ENCODE assay signal across 43 cellular contexts in the genomic region with DNA sequence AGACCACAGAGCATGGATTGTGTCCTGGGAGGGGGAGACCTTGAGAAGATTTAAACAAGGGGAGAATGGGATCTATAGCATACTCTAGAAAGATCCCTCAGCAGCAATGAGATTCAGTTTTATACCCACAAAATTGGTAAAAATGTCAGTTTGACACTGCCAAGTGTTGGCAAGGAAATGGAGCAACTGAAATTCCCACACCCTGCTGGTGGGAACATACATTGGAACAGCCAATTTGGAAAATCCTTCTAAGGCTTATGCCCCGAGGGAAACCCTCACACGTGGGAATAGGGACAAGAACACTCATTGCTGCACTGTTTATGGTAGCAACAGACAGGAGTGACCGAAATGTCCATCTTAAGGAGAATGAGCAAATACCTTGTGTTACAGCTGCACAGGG. TPM values are rescaled to one million over a fixed set of nuclear protein-coding genes. Genes with fewer than 3 reads are reported as not detected.
"Had no signal": no experiment of that assay in that cellular context is flagged by ENCODE, and none has a peak within 500 bp of the region (broad histone marks: within the 10 kb centered on the region; RNA-seq: fewer than 3 reads in every experiment).

No MANE protein-coding gene starts in this region.

- H3K4me3 ChIP-seq: adrenal gland, ascending aorta, body of pancreas, breast epithelium, cardiac muscle cell had no signal

- H3K27ac Mint-ChIP-seq: activated naive CD4-positive, alpha-beta T cell treated with anti-CD3 and anti-CD28 coated beads for 36 hours; activated naive CD4-positive, alpha-beta T cell treated with anti-CD3 and anti-CD28 coated beads, Interleukin-2, amount 10 ng/mL, durations not matched to agents 7 days and 5 days; activated naive CD4-positive, alpha-beta T cell treated with anti-CD3 and anti-CD28 coated beads, Interleukin-2, amount 50 U/mL, for 24 hours; activated naive CD4-positive, alpha-beta T cell treated with anti-CD3 and anti-CD28 coated beads, Interleukin-2, amount 50 U/mL, for 72 hours; activated naive CD8-positive, alpha-beta T cell; activated naive CD8-positive, alpha-beta T cell treated with anti-CD3 and anti-CD28 coated beads for 36 hours; activated naive CD8-positive, alpha-beta T cell treated with anti-CD3 and anti-CD28 coated beads, Interleukin-2, amount 10 ng/mL, durations not matched to agents 7 days and 5 days; activated naive CD8-positive, alpha-beta T cell treated with anti-CD3 and anti-CD28 coated beads, Interleukin-2, amount 50 U/mL, for 24 hours; activated T-cell treated with anti-CD3 and anti-CD28 coated beads, Interleukin-2, amount 50 U/mL, for 24 hours; activated T-cell treated with anti-CD3 and anti-CD28 coated beads, Interleukin-2, amount 50 U/mL, for 72 hours; activated T-helper 1 cell treated with anti-CD3 and anti-CD28 coated beads, Interleukin-12 subunit alpha, Interleukin-12 subunit beta, Interleukin-2, Interleukin-4 antibody, amounts not matched to agents 30 ng/mL and 10 ng/mL and 1 ng/mL, durations not matched to agents 14 hours and 24 hours and 36 hours; activated T-helper 17 cell treated with anti-CD3 and anti-CD28 coated beads, Interleukin-2, amount 50 U/mL, for 72 hours; activated T-helper 2 cell treated with anti-CD3 and anti-CD28 coated beads, Interferon-gamma antibody, Interleukin-2, Interleukin-4, amounts not matched to agents 10 μg/mL and 5 μg/mL and 100 μg/mL, durations not matched to agents 14 hours and 24 hours and 36 hours; brain had no signal

- H3K36me3 Mint-ChIP-seq: activated naive CD4-positive, alpha-beta T cell treated with anti-CD3 and anti-CD28 coated beads, Interleukin-2, amount 10 ng/mL, durations not matched to agents 7 days and 5 days; activated naive CD4-positive, alpha-beta T cell treated with anti-CD3 and anti-CD28 coated beads, Interleukin-2, amount 50 U/mL, for 24 hours; activated naive CD4-positive, alpha-beta T cell treated with anti-CD3 and anti-CD28 coated beads, Interleukin-2, amount 50 U/mL, for 72 hours; activated naive CD8-positive, alpha-beta T cell; activated naive CD8-positive, alpha-beta T cell treated with anti-CD3 and anti-CD28 coated beads for 36 hours; activated naive CD8-positive, alpha-beta T cell treated with anti-CD3 and anti-CD28 coated beads, Interleukin-2, amount 10 ng/mL, durations not matched to agents 7 days and 5 days; brain had no signal

- H3K27me3 Mint-ChIP-seq: activated naive CD4-positive, alpha-beta T cell treated with anti-CD3 and anti-CD28 coated beads, Interleukin-2, amount 50 U/mL, for 24 hours; activated naive CD8-positive, alpha-beta T cell treated with anti-CD3 and anti-CD28 coated beads for 36 hours had no signal

- FAIRE-seq: astrocyte, bronchial epithelial cell had no signal

- H3K27ac ChIP-seq: adrenal gland, ascending aorta, brain microvascular endothelial cell, breast epithelium, cardiac muscle cell had no signal

- DNase-seq: activated effector memory CD4-positive, alpha-beta T cell treated with anti-CD3 and anti-CD28 coated beads, Interleukin-2, amount 50 U/mL, for 16 hours; activated effector memory CD4-positive, alpha-beta T cell treated with Interleukin-2 at 50 U/mL for 16 hours; activated gamma-delta T cell; activated gamma-delta T cell treated with Interleukin-2 at 50 U/mL for 16 hours; activated naive CD4-positive, alpha-beta T cell; activated naive CD4-positive, alpha-beta T cell treated with anti-CD3 and anti-CD28 coated beads for 36 hours; activated naive CD4-positive, alpha-beta T cell treated with anti-CD3 and anti-CD28 coated beads, Interleukin-2, amount 10 ng/mL, durations not matched to agents 7 days and 5 days; activated naive CD4-positive, alpha-beta T cell treated with anti-CD3 and anti-CD28 coated beads, Interleukin-2, amount 50 U/mL, for 16 hours; activated naive CD4-positive, alpha-beta T cell treated with Interleukin-2 at 50 U/mL for 16 hours; activated naive CD8-positive, alpha-beta T cell treated with anti-CD3 and anti-CD28 coated beads for 36 hours; activated naive CD8-positive, alpha-beta T cell treated with anti-CD3 and anti-CD28 coated beads, Interleukin-2, amount 10 ng/mL, durations not matched to agents 7 days and 5 days; activated naive CD8-positive, alpha-beta T cell treated with anti-CD3 and anti-CD28 coated beads, Interleukin-2, amount 50 U/mL, for 24 hours; activated T-cell treated with anti-CD3 and anti-CD28 coated beads, Interleukin-2, amount 50 U/mL, for 24 hours; activated T-cell treated with anti-CD3 and anti-CD28 coated beads, Interleukin-2, amount 50 U/mL, for 4 hours; activated T-cell treated with anti-CD3 and anti-CD28 coated beads, Interleukin-2, amount 50 U/mL, for 48 hours; activated T-cell treated with anti-CD3 and anti-CD28 coated beads, Interleukin-2, amount 50 U/mL, for 72 hours; adrenal gland; amniotic stem cell; amygdala; anterior cingulate cortex; aorta; brain microvascular endothelial cell; caudate nucleus; central memory CD4-positive, alpha-beta T cell; cerebellar nuclear complex had no signal

- H3K4me1 ChIP-seq: adrenal gland, ascending aorta, breast epithelium had no signal

- H3K9me3 Mint-ChIP-seq: activated naive CD4-positive, alpha-beta T cell treated with anti-CD3 and anti-CD28 coated beads for 36 hours; activated naive CD4-positive, alpha-beta T cell treated with anti-CD3 and anti-CD28 coated beads, Interleukin-2, amount 10 ng/mL, durations not matched to agents 7 days and 5 days; activated naive CD4-positive, alpha-beta T cell treated with anti-CD3 and anti-CD28 coated beads, Interleukin-2, amount 50 U/mL, for 24 hours; activated naive CD4-positive, alpha-beta T cell treated with anti-CD3 and anti-CD28 coated beads, Interleukin-2, amount 50 U/mL, for 72 hours; activated naive CD8-positive, alpha-beta T cell treated with anti-CD3 and anti-CD28 coated beads for 36 hours; activated naive CD8-positive, alpha-beta T cell treated with anti-CD3 and anti-CD28 coated beads, Interleukin-2, amount 10 ng/mL, durations not matched to agents 7 days and 5 days; activated naive CD8-positive, alpha-beta T cell treated with anti-CD3 and anti-CD28 coated beads, Interleukin-2, amount 50 U/mL, for 24 hours; activated T-cell treated with anti-CD3 and anti-CD28 coated beads, Interleukin-2, amount 50 U/mL, for 24 hours; activated T-cell treated with anti-CD3 and anti-CD28 coated beads, Interleukin-2, amount 50 U/mL, for 4 hours; activated T-cell treated with anti-CD3 and anti-CD28 coated beads, Interleukin-2, amount 50 U/mL, for 72 hours; activated T-helper 1 cell treated with anti-CD3 and anti-CD28 coated beads, Interleukin-12 subunit alpha, Interleukin-12 subunit beta, Interleukin-2, Interleukin-4 antibody, amounts not matched to agents 30 ng/mL and 10 ng/mL and 1 ng/mL, durations not matched to agents 14 hours and 24 hours and 36 hours; activated T-helper 17 cell treated with anti-CD3 and anti-CD28 coated beads, Interleukin-2, amount 50 U/mL, for 72 hours; activated T-helper 2 cell treated with anti-CD3 and anti-CD28 coated beads, Interferon-gamma antibody, Interleukin-2, Interleukin-4, amounts not matched to agents 10 μg/mL and 5 μg/mL and 100 μg/mL, durations not matched to agents 14 hours and 24 hours and 36 hours; central memory CD8-positive, alpha-beta T cell had no signal

- H3K27me3 ChIP-seq: ascending aorta, body of pancreas had no signal

- H3K9me3 ChIP-seq: adrenal gland, ascending aorta, body of pancreas, breast epithelium had no signal

- H3K4me3 Mint-ChIP-seq: activated naive CD4-positive, alpha-beta T cell treated with anti-CD3 and anti-CD28 coated beads for 36 hours; activated naive CD4-positive, alpha-beta T cell treated with anti-CD3 and anti-CD28 coated beads, Interleukin-2, amount 10 ng/mL, durations not matched to agents 7 days and 5 days; activated naive CD4-positive, alpha-beta T cell treated with anti-CD3 and anti-CD28 coated beads, Interleukin-2, amount 50 U/mL, for 24 hours; activated naive CD8-positive, alpha-beta T cell; activated naive CD8-positive, alpha-beta T cell treated with anti-CD3 and anti-CD28 coated beads for 36 hours; activated naive CD8-positive, alpha-beta T cell treated with anti-CD3 and anti-CD28 coated beads, Interleukin-2, amount 10 ng/mL, durations not matched to agents 7 days and 5 days; activated naive CD8-positive, alpha-beta T cell treated with anti-CD3 and anti-CD28 coated beads, Interleukin-2, amount 50 U/mL, for 24 hours; activated T-cell treated with anti-CD3 and anti-CD28 coated beads, Interleukin-2, amount 50 U/mL, for 24 hours; activated T-cell treated with anti-CD3 and anti-CD28 coated beads, Interleukin-2, amount 50 U/mL, for 4 hours; activated T-cell treated with anti-CD3 and anti-CD28 coated beads, Interleukin-2, amount 50 U/mL, for 72 hours; activated T-helper 1 cell treated with anti-CD3 and anti-CD28 coated beads, Interleukin-12 subunit alpha, Interleukin-12 subunit beta, Interleukin-2, Interleukin-4 antibody, amounts not matched to agents 30 ng/mL and 10 ng/mL and 1 ng/mL, durations not matched to agents 14 hours and 24 hours and 36 hours; activated T-helper 17 cell treated with anti-CD3 and anti-CD28 coated beads, Interleukin-2, amount 50 U/mL, for 72 hours; brain; central memory CD8-positive, alpha-beta T cell had no signal

- ATAC-seq: activated naive CD4-positive, alpha-beta T cell treated with anti-CD3 and anti-CD28 coated beads, Interleukin-2, amount 50 U/mL, for 72 hours; activated naive CD8-positive, alpha-beta T cell treated with anti-CD3 and anti-CD28 coated beads, Interleukin-2, amount 50 U/mL, for 24 hours; activated T-cell treated with anti-CD3 and anti-CD28 coated beads, Interleukin-2, amount 50 U/mL, for 4 hours; activated T-cell treated with anti-CD3 and anti-CD28 coated beads, Interleukin-2, amount 50 U/mL, for 72 hours; activated T-helper 17 cell treated with anti-CD3 and anti-CD28 coated beads, Interleukin-2, amount 50 U/mL, for 72 hours had no signal

- H3K36me3 ChIP-seq: adrenal gland, ascending aorta, brain microvascular endothelial cell, breast epithelium, cardiac muscle cell had no signal

RNA-seq across cellular contexts. Expression of a gene that starts 5.0 kb away (rescaled TPM):
- total RNA-seq: activated naive CD4-positive, alpha-beta T cell treated with anti-CD3 and anti-CD28 coated beads for 36 hours; activated naive CD4-positive, alpha-beta T cell treated with anti-CD3 and anti-CD28 coated beads, Interleukin-2, amount 50 U/mL, for 72 hours; activated naive CD8-positive, alpha-beta T cell treated with anti-CD3 and anti-CD28 coated beads for 36 hours; activated naive CD8-positive, alpha-beta T cell treated with anti-CD3 and anti-CD28 coated beads, Interleukin-2, amount 10 ng/mL, durations not matched to agents 7 days and 5 days; activated T-cell treated with anti-CD3 and anti-CD28 coated beads, Interleukin-2, amount 50 U/mL, for 4 hours; activated T-cell treated with anti-CD3 and anti-CD28 coated beads, Interleukin-2, amount 50 U/mL, for 72 hours; activated T-helper 1 cell treated with anti-CD3 and anti-CD28 coated beads, Interleukin-12 subunit alpha, Interleukin-12 subunit beta, Interleukin-2, Interleukin-4 antibody, amounts not matched to agents 30 ng/mL and 10 ng/mL and 1 ng/mL, durations not matched to agents 14 hours and 24 hours and 36 hours; activated T-helper 17 cell treated with anti-CD3 and anti-CD28 coated beads, Interleukin-2, amount 50 U/mL, for 72 hours; activated T-helper 2 cell treated with anti-CD3 and anti-CD28 coated beads, Interferon-gamma antibody, Interleukin-2, Interleukin-4, amounts not matched to agents 10 μg/mL and 5 μg/mL and 100 μg/mL, durations not matched to agents 14 hours and 24 hours and 36 hours; adrenal gland; aorta; ascending aorta; astrocyte; body of pancreas; breast epithelium; bronchial epithelial cell; cardiac muscle cell; cardiac septum; cerebellum; chondrocyte had no signal
- polyA plus RNA-seq: adipose tissue, adrenal gland, aorta, cardiac muscle cell had no signal

RNA-seq across cellular contexts. Expression of a gene that starts 21.3 kb away (rescaled TPM):
- total RNA-seq: activated naive CD8-positive, alpha-beta T cell treated with anti-CD3 and anti-CD28 coated beads, Interleukin-2, amount 10 ng/mL, durations not matched to agents 7 days and 5 days had no signal
